ENCODE assay signal across 29 cellular contexts in genomic region chr4:116397714-116398113, GRCh38.
DNase-seq lines count a peak whose midpoint lies in the region; ATAC-seq, FAIRE-seq and TF ChIP-seq lines count a peak whose summit lies in the region.
"Had no signal": no experiment of that assay in that cellular context is flagged by ENCODE, and none has a peak within 500 bp of the region (broad histone marks: within the 10 kb centered on the region; RNA-seq: fewer than 3 reads in every experiment).

No MANE protein-coding gene starts in this region.

- no peak overlapping the region for H3K14ac ChIP-seq in IMR-90 (replicated peaks; ENCODE audit: low read depth, low read length)

- TF ChIP-seq RAD21 in A549 (conservative IDR thresholded peaks at IDR 0.05 in 1 of 2, IDR thresholded peaks at IDR 0.05 in 1 of 2) (no peak), IMR-90 (IDR thresholded peaks at IDR 0.05; ENCODE audit: low read length) (no peak)

- no peaks in the 10 kb centered on the region for H3K36me3 ChIP-seq in IMR-90 (ENCODE audit: control insufficient read depth, insufficient read depth, low read length)
- H3K36me3 ChIP-seq in psoas muscle (ENCODE audit: insufficient read depth in 1 of 2, low read depth in 1 of 2): no peaks in the 10 kb centered on the region
- H3K36me3 ChIP-seq: BE2C, BLaER1 had no signal

- H3K4ac ChIP-seq in IMR-90 (ENCODE audit: low read depth, low read length): no peak overlapping the region

- H3K27me3 Mint-ChIP-seq in immature natural killer cell (ENCODE audit: low read depth in 3 of 3): no peaks in the 10 kb centered on the region
- H3K27me3 Mint-ChIP-seq: CD4-positive, alpha-beta memory T cell; CD4-positive, CD25-positive, alpha-beta regulatory T cell; CD8-positive, alpha-beta memory T cell had no signal

- H3K79me1 ChIP-seq in IMR-90 (ENCODE audit: low read depth in 1 of 2, low read length in 2 of 2): no peaks in the 10 kb centered on the region

- no TSS peak for BruUV-seq in IMR-90 (replicated peaks; lab: Mats Ljungman, UMichigan)

- TF ChIP-seq CTCF in A549 (IDR thresholded peaks at IDR 0.05) (no peak), IMR-90 (conservative IDR thresholded peaks at IDR 0.05; ENCODE audit: low read depth, low read length) (no peak), psoas muscle (IDR thresholded peaks at IDR 0.05) (no peak)

- no peak overlapping the region for H3K27ac Mint-ChIP-seq in immature natural killer cell
- H3K27ac Mint-ChIP-seq: CD4-positive, alpha-beta memory T cell; CD4-positive, CD25-positive, alpha-beta regulatory T cell had no signal

- H2AK5ac ChIP-seq in IMR-90 (ENCODE audit: low read depth, low read length): no peak overlapping the region

- dilution Hi-C loops in IMR-90 (cut with HindIII; ENCODE audit: low sequenced_read_pairs, unreplicated experiment): no loop called here

- no peaks in the 10 kb centered on the region for H3K36me3 Mint-ChIP-seq in immature natural killer cell
- H3K36me3 Mint-ChIP-seq: CD14-positive monocyte; CD4-positive, alpha-beta memory T cell; CD4-positive, CD25-positive, alpha-beta regulatory T cell; CD8-positive, alpha-beta memory T cell had no signal

- DNase-seq in A549 (ENCODE audit: low read depth in 1 of 2, low spot score in 1 of 2) (no peak), IMR-90 (no peak), psoas muscle (no peak), NCI-H1092 (lab: John Stamatoyannopoulos, UW) (no peak), immature natural killer cell (no peak)
- DNase-seq: 8988T; ACHN; BE2C; C1 segment of cervical spinal cord; CD4-positive, alpha-beta memory T cell; CD4-positive, CD25-positive, alpha-beta regulatory T cell; CD8-positive, alpha-beta memory T cell; COR-L47; DMS 273 treated with DMSO at 0.1 percent for 48 hours; DMS153; DMS53; DMS79; DND-41; EL; GDM1 had no signal

- H3K4me2 ChIP-seq in A549: no peak overlapping the region
- no peak overlapping the region for H3K4me2 ChIP-seq in IMR-90 (ENCODE audit: low read depth, low read length)
- H3K4me2 ChIP-seq: BLaER1 had no signal

- WGBS in A549 (ENCODE audit: missing lambda C conversion rate): 37% methylated on average over 3 of the region's 3 CpGs
- no CpG with 5 or more reads among the region's 3 CpGs for WGBS in IMR-90 (ENCODE audit: extremely low coverage in 2 of 2, insufficient read length in 1 of 2), 2 experiments
- WGBS in psoas muscle, 3 donors: 67 to 89% (median 87%) methylated on average over 3 of the region's 3 CpGs

- no peak overlapping the region for H2BK5ac ChIP-seq in IMR-90 (ENCODE audit: low read depth, low read length, poor library complexity, severe bottlenecking)

- FAIRE-seq in A204.1 (lab: Jason Lieb, UNC): peak; percentile 44
- FAIRE-seq in A549 (lab: Jason Lieb, UNC): no peak
- FAIRE-seq in colon (lab: Jason Lieb, UNC): peak; percentile 21
- FAIRE-seq: GM12878, GM12892, GM18507, GM19239 had no signal

- no peak overlapping the region for H2BK15ac ChIP-seq in IMR-90 (ENCODE audit: low read depth, low read length)

- no peak overlapping the region for H4K91ac ChIP-seq in IMR-90 (ENCODE audit: insufficient read depth, low read depth, low read length)

- H3K27me3 ChIP-seq in IMR-90 (ENCODE audit: control insufficient read depth, insufficient read depth, low read length): no peaks in the 10 kb centered on the region
- no peaks in the 10 kb centered on the region for H3K27me3 ChIP-seq in psoas muscle (ENCODE audit: insufficient read depth in 3 of 3, low read length in 2 of 3)
- H3K27me3 ChIP-seq: BE2C, BLaER1 had no signal

- H3K18ac ChIP-seq in IMR-90 (ENCODE audit: low read depth, low read length): no peak overlapping the region

- no peak overlapping the region for H3K23ac ChIP-seq in IMR-90 (ENCODE audit: low read depth, low read length)

- CTCF ChIA-PET in A549 (lab: Yijun Ruan, JAX) (no interaction called here), IMR-90 (lab: Yijun Ruan, JAX) (no interaction called here)

- no peaks in the 10 kb centered on the region for H3K4me1 Mint-ChIP-seq in immature natural killer cell
- H3K4me1 Mint-ChIP-seq: CD4-positive, alpha-beta memory T cell; CD4-positive, CD25-positive, alpha-beta regulatory T cell; CD8-positive, alpha-beta memory T cell had no signal

- H3K27ac ChIP-seq in A549 (no peak overlapping the region), IMR-90 (ENCODE audit: insufficient read depth, low read length) (no peak overlapping the region), psoas muscle (no peak overlapping the region)
- H3K27ac ChIP-seq: BLaER1 had no signal

- no peak overlapping the region for H3K9ac ChIP-seq in IMR-90 (ENCODE audit: low read depth, low read length)
- H3K9ac ChIP-seq: BLaER1 had no signal

- H4K8ac ChIP-seq in IMR-90 (ENCODE audit: low read depth in 2 of 2, low read length in 2 of 2): no peak overlapping the region

- H2AK9ac ChIP-seq in IMR-90 (replicated peaks; ENCODE audit: low read depth, low read length, poor library complexity): no peak overlapping the region

- H4K20me1 ChIP-seq in IMR-90 (ENCODE audit: insufficient read depth, low read length): no peaks in the 10 kb centered on the region
- H4K20me1 ChIP-seq: BLaER1 had no signal

- in situ Hi-C loops in IMR-90 (cut with MboI; ENCODE audit: low sequenced_read_pairs): no loop called here

- H3K9me3 ChIP-seq in A549 (no peaks in the 10 kb centered on the region), IMR-90 (ENCODE audit: control insufficient read depth, insufficient read depth, low read length) (peaks cover 2% of the 10 kb centered on the region; the same call in 1 of the 2 replicates), psoas muscle (no peaks in the 10 kb centered on the region)
- H3K9me3 ChIP-seq: BE2C, BLaER1 had no signal

- no peak overlapping the region for H3K4me3 Mint-ChIP-seq in immature natural killer cell
- H3K4me3 Mint-ChIP-seq: CD14-positive monocyte; CD4-positive, alpha-beta memory T cell; CD4-positive, CD25-positive, alpha-beta regulatory T cell; CD8-positive, alpha-beta memory T cell had no signal

- intact Hi-C loops in IMR-90 (cut with micrococcal nuclease) (no loop called here), psoas muscle (cut with DNase I) (no loop called here)

- POLR2A ChIA-PET in A549 (lab: Yijun Ruan, JAX) (no interaction called here), IMR-90 (lab: Charles Lee; ENCODE audit: unreplicated experiment) (no interaction called here)

- ATAC-seq in A549 (no peak), IMR-90 (ENCODE audit: low read depth) (no peak), psoas muscle (no peak), GM18517 (IDR thresholded peaks at IDR 0.05; ENCODE audit: unreplicated experiment) (no peak)
- ATAC-seq: GM12878 had no signal

- H4K5ac ChIP-seq in IMR-90 (ENCODE audit: low read depth, low read length): no peak overlapping the region

- H3K9me3 Mint-ChIP-seq in immature natural killer cell: peaks cover 2 to 15% (median 3%) of the 10 kb centered on the region in 6 donors

- H3K4me1 ChIP-seq in A549 (no peaks in the 10 kb centered on the region), IMR-90 (ENCODE audit: control insufficient read depth, insufficient read depth, low read length) (no peaks in the 10 kb centered on the region), psoas muscle (no peaks in the 10 kb centered on the region)
- H3K4me1 ChIP-seq: BE2C, BLaER1 had no signal

- H3K56ac ChIP-seq in IMR-90 (ENCODE audit: extremely low read depth, insufficient read depth, low read length): no peak overlapping the region

- no peak overlapping the region for H2BK120ac ChIP-seq in IMR-90 (ENCODE audit: low read depth, low read length)

- no peak for TF ChIP-seq POLR2A in A549 (IDR thresholded peaks at IDR 0.05; ENCODE audit: low read length)
- TF ChIP-seq POLR2A in IMR-90 (IDR thresholded peaks at IDR 0.05; ENCODE audit: low read depth, low read length): no peak

- no peaks in the 10 kb centered on the region for H3K9me1 ChIP-seq in IMR-90 (ENCODE audit: insufficient read depth, low read length)

- H2BK20ac ChIP-seq in IMR-90 (ENCODE audit: low read depth, low read length): no peak overlapping the region

- no peak for TF ChIP-seq EP300 in A549 (IDR thresholded peaks at IDR 0.05)

- H2AFZ ChIP-seq in IMR-90 (replicated peaks; ENCODE audit: low read length, poor library complexity): no peak overlapping the region

- H3K4me3 ChIP-seq in A549: no peak overlapping the region
- no peak overlapping the region for H3K4me3 ChIP-seq in IMR-90 (ENCODE audit: insufficient read depth, low read depth, low read length)
- H3K4me3 ChIP-seq in psoas muscle: no peak overlapping the region
- H3K4me3 ChIP-seq: BLaER1, GM12878 had no signal

TF ChIP-seq in A549, 52 proteins besides CTCF, POLR2A, EP300 and RAD21:
- peak; percentile 59 for TF ChIP-seq MAFK (IDR thresholded peaks at IDR 0.05; ENCODE audit: partially characterized antibody)
- TF ChIP-seq ZC3H11A (IDR thresholded peaks at IDR 0.05): no peak
- no peak for TF ChIP-seq USF2 (IDR thresholded peaks at IDR 0.05)
TF ChIP-seq in A549: peak in this region for 1.

TF ChIP-seq in IMR-90, 13 proteins besides CTCF, POLR2A, EP300 and RAD21:
- TF ChIP-seq MAFK (IDR thresholded peaks at IDR 0.05; ENCODE audit: low read depth, low read length) (peak; percentile 87), USF2 (IDR thresholded peaks at IDR 0.05; ENCODE audit: low read depth, low read length) (no peak)
